Comparison of ENCODE assay signal across 8 cellular contexts in the genomic region with DNA sequence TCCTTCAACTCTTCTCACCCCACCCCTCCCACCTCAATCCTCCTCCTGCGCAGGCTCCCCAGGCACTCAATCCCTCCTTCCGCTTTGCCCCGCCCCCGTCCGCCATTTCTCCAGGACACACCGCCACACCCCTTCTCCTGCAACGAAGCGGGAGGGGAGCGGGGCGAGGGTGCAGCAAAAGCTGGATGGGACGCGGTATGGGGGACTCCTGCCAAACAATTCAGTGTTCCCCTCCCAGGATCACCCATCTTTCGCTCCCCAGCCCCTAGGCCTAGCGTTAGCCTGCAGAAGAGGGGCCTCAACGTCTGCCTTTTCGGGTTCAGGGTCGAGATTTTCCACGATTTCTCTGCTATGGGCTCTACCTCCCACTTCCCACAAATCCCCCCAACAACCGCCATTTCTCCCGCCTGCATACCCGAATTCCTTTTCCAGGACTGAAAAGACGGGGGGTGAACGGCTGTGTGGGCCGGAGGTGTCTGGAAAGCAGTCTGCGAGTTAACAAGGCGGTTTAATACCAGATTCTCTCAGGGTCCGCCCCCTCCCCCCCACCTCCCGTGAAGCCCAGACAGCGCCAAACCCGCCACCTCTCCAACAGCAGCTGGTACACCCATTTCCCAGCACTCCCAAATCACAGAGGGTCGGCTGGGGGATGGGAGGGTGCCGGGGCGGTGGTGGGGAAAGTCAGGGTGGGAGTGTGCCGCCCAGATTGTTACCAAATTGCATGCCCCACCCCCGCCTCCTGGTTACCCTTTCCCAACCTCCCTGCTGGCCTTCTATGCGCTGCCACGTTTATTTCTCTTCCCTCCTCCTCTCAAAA. TPM values are rescaled to one million over a fixed set of nuclear protein-coding genes. Genes with fewer than 3 reads are reported as not detected.
DNase-seq lines count a peak whose midpoint lies in the region; ATAC-seq and TF ChIP-seq lines count a peak whose summit lies in the region.

No MANE protein-coding gene starts in this region.

- peak overlapping the region; percentile 79 for H3K4me3 Mint-ChIP-seq in activated naive CD8-positive, alpha-beta T cell treated with anti-CD3 and anti-CD28 coated beads for 36 hours

- no peaks in the 10 kb centered on the region for H3K4me1 ChIP-seq in cardiac muscle cell (ENCODE audit: low read depth)
- no peaks in the 10 kb centered on the region for H3K4me1 ChIP-seq in trophoblast cell (ENCODE audit: control insufficient read depth in 1 of 2, insufficient read depth in 2 of 2, low read length in 2 of 2)
- H3K4me1 ChIP-seq in upper lobe of left lung = peaks cover 0 to 6% (median 0%) of the 10 kb centered on the region in 4 donors

- H2BK120ac ChIP-seq in trophoblast cell (ENCODE audit: insufficient read depth, low read length, poor library complexity) = no peak overlapping the region

- H3K4ac ChIP-seq in trophoblast cell (ENCODE audit: low read depth, low read length) = peak overlapping the region; percentile 52

- no peaks in the 10 kb centered on the region for H3K79me2 ChIP-seq in trophoblast cell (ENCODE audit: control insufficient read depth, insufficient read depth, low read length, poor library complexity)

- no peak overlapping the region for H2AFZ ChIP-seq in trophoblast cell (ENCODE audit: insufficient read depth, low read length, poor library complexity)

- peaks cover 4% of the 10 kb centered on the region for H3K36me3 ChIP-seq in cardiac muscle cell
- H3K36me3 ChIP-seq in trophoblast cell (ENCODE audit: control insufficient read depth in 1 of 2, insufficient read depth in 2 of 2, low read length in 2 of 2) = peaks cover 11 to 16% of the 10 kb centered on the region in 2 experiments
- peaks cover 0 to 3% (median 0%) of the 10 kb centered on the region in 4 donors for H3K36me3 ChIP-seq in upper lobe of left lung

- H3K9me3 Mint-ChIP-seq in activated naive CD8-positive, alpha-beta T cell treated with anti-CD3 and anti-CD28 coated beads for 36 hours = no peaks in the 10 kb centered on the region

- H3K79me1 ChIP-seq in trophoblast cell (ENCODE audit: low read length) = peaks cover 3% of the 10 kb centered on the region

- H3K18ac ChIP-seq in trophoblast cell (ENCODE audit: low read length) = no peak overlapping the region

- H4K91ac ChIP-seq in trophoblast cell (ENCODE audit: low read depth, low read length) = peak overlapping the region; percentile 75

- H3K4me3 ChIP-seq in cardiac muscle cell (peak overlapping the region; percentile 60), trophoblast cell (ENCODE audit: low read depth, low read length) (peak overlapping the region; percentile 83), upper lobe of left lung (peak overlapping the region; percentile 55 to 71 (median 58))

- POLR2A ChIA-PET in RWPE1 (lab: Yijun Ruan, JAX; ENCODE audit: low non-redundant PET) = no interaction called here

- H4K12ac ChIP-seq in trophoblast cell (ENCODE audit: low read depth, low read length) = peak overlapping the region; percentile 83

- CTCF ChIA-PET in RWPE1 (lab: Yijun Ruan, JAX) = no interaction called here

- no peak overlapping the region for H3K23ac ChIP-seq in trophoblast cell (ENCODE audit: low read length)

- peak overlapping the region; percentile 39 for H3K14ac ChIP-seq in trophoblast cell (ENCODE audit: low read length)

- H3K27me3 Mint-ChIP-seq in activated naive CD8-positive, alpha-beta T cell treated with anti-CD3 and anti-CD28 coated beads for 36 hours = no peaks in the 10 kb centered on the region

- TF ChIP-seq POLR2A in upper lobe of left lung (IDR thresholded peaks at IDR 0.05) = peak in 2 of 4 donors; percentile 44 to 56

- peak overlapping the region; percentile 56 for H3K27ac Mint-ChIP-seq in activated naive CD8-positive, alpha-beta T cell treated with anti-CD3 and anti-CD28 coated beads for 36 hours

- WGBS in trophoblast cell (ENCODE audit: extremely low coverage, insufficient coverage, insufficient read length) = no CpG with 5 or more reads among the region's 37 CpGs
- WGBS in upper lobe of left lung, 2 donors = 0 to 19% methylated on average over 12 to 37 of the region's 37 CpGs

- no peak for TF ChIP-seq CTCF in RWPE1 (conservative IDR thresholded peaks at IDR 0.05; ENCODE audit: low read depth)
- TF ChIP-seq CTCF in cardiac muscle cell (IDR thresholded peaks at IDR 0.05; ENCODE audit: low read depth, low read length) = no peak
- TF ChIP-seq CTCF in upper lobe of left lung (IDR thresholded peaks at IDR 0.05) = no peak

- H3K27ac ChIP-seq in RWPE1 (peak overlapping the region; percentile 21; the same call in 1 of the 2 replicates), cardiac muscle cell (no peak overlapping the region), trophoblast cell (ENCODE audit: low read depth, low read length) (no peak overlapping the region), upper lobe of left lung (peak overlapping the region in 3 of 4 donors; percentile 7 to 80 (median 80))

- DNase-seq in RWPE1 (ENCODE audit: low spot score) (peak; percentile 29), cardiac muscle cell (ENCODE audit: low read depth in 1 of 2, low spot score in 1 of 2) (peak; percentile 58 to 64), trophoblast cell (peak in 1 of 2 donors; percentile 18), upper lobe of left lung (peak; percentile 62 to 75)
- DNase-seq in activated naive CD8-positive, alpha-beta T cell treated with anti-CD3 and anti-CD28 coated beads for 36 hours = peak; percentile 60

- H2AK5ac ChIP-seq in trophoblast cell (ENCODE audit: low read length) = no peak overlapping the region

- peak overlapping the region; percentile 39 for H2BK5ac ChIP-seq in trophoblast cell (ENCODE audit: low read depth, low read length, poor library complexity)

- peak overlapping the region; percentile 77 for H4K8ac ChIP-seq in trophoblast cell (ENCODE audit: low read depth, low read length)

- peaks cover 7% of the 10 kb centered on the region for H3K4me1 Mint-ChIP-seq in activated naive CD8-positive, alpha-beta T cell treated with anti-CD3 and anti-CD28 coated beads for 36 hours

- H2BK12ac ChIP-seq in trophoblast cell (ENCODE audit: low read length) = no peak overlapping the region

- H3K27me3 ChIP-seq in cardiac muscle cell (no peaks in the 10 kb centered on the region), trophoblast cell (ENCODE audit: insufficient read depth, low read length) (no peaks in the 10 kb centered on the region), upper lobe of left lung (no peaks in the 10 kb centered on the region)

- H3K36me3 Mint-ChIP-seq in activated naive CD8-positive, alpha-beta T cell treated with anti-CD3 and anti-CD28 coated beads for 36 hours = peaks cover 4% of the 10 kb centered on the region

- no peaks in the 10 kb centered on the region for H3K9me3 ChIP-seq in cardiac muscle cell (ENCODE audit: low read depth)
- H3K9me3 ChIP-seq in trophoblast cell (ENCODE audit: insufficient read depth, low read depth, low read length) = no peaks in the 10 kb centered on the region
- H3K9me3 ChIP-seq in upper lobe of left lung = no peaks in the 10 kb centered on the region

- H3K4me2 ChIP-seq in trophoblast cell (ENCODE audit: low read length) = peak overlapping the region; percentile 68

- TF ChIP-seq EP300 in upper lobe of left lung (IDR thresholded peaks at IDR 0.05) = no peak

- H3K9ac ChIP-seq in trophoblast cell (ENCODE audit: low read length) = peak overlapping the region; percentile 46

- peak; percentile 77 for ATAC-seq in GM19023 (IDR thresholded peaks at IDR 0.05; ENCODE audit: unreplicated experiment)
- peak; percentile 76 for ATAC-seq in HG03442 (IDR thresholded peaks at IDR 0.05; ENCODE audit: unreplicated experiment)
- peak; percentile 79 to 94 for ATAC-seq in upper lobe of left lung (ENCODE audit: low FRiP score in 2 of 2)
- no peak for ATAC-seq in GM21737 (IDR thresholded peaks at IDR 0.05; ENCODE audit: unreplicated experiment)

RNA-seq across cellular contexts. Expression of gene ARMCX2, which starts 0.8 kb away (rescaled TPM):
- 10 to 100 TPM; 15.6 to 17.3 TPM for total RNA-seq in activated naive CD8-positive, alpha-beta T cell treated with anti-CD3 and anti-CD28 coated beads for 36 hours
- 92.3 and 112 TPM in 2 replicates for total RNA-seq in cardiac muscle cell
- polyA plus RNA-seq in cardiac muscle cell = 33.1 and 36.5 TPM in 2 replicates
- 51.3 and 53.9 TPM in 2 replicates for polyA plus RNA-seq in trophoblast cell (2013)
- total RNA-seq in upper lobe of left lung = 10 to 100 TPM; 11.0 to 37.2 (median 19.3) TPM

RNA-seq across cellular contexts. Expression of gene ARMCX3, which starts 35.9 kb away (rescaled TPM):
- 10 to 100 TPM; 28.2 to 29.9 TPM for total RNA-seq in activated naive CD8-positive, alpha-beta T cell treated with anti-CD3 and anti-CD28 coated beads for 36 hours
- total RNA-seq in cardiac muscle cell = 68.4 and 90.2 TPM in 2 replicates
- 120 and 132 TPM in 2 replicates for polyA plus RNA-seq in cardiac muscle cell
- 42.3 and 45.4 TPM in 2 replicates for polyA plus RNA-seq in trophoblast cell (2013)
- total RNA-seq in upper lobe of left lung = 10 to 100 TPM; 15.7 to 57.3 (median 41.7) TPM

RNA-seq across cellular contexts. Expression of gene ARMCX6, which starts 41.1 kb away (rescaled TPM):
- total RNA-seq in activated naive CD8-positive, alpha-beta T cell treated with anti-CD3 and anti-CD28 coated beads for 36 hours = 10 to 100 TPM; 49.0 to 52.2 TPM
- 73.1 and 75.1 TPM in 2 replicates for total RNA-seq in cardiac muscle cell
- polyA plus RNA-seq in cardiac muscle cell = 104 and 112 TPM in 2 replicates
- 58.9 and 59.0 TPM in 2 replicates for polyA plus RNA-seq in trophoblast cell (2013)
- 10 to 100 TPM in 5 of 6 donors, 1 to 10 TPM in 1; 7.3 to 45.7 (median 20.9) TPM for total RNA-seq in upper lobe of left lung

Comparison
In these comparisons a context has a peak if more than half of its experiments do, and no peak if none do; other contexts are left out.
1. H3K27ac ChIP-seq: peak in RWPE1 (single experiment) and upper lobe of left lung (3 of 4); none in cardiac muscle cell (single experiment) and trophoblast cell (single experiment).
2. Peak in every context shown above with its lines, with median percentiles within 50 percentile points of each other: H3K4me3 ChIP-seq.